In genomic region chr15:98403169-98403568, GRCh38 we compare ENCODE assay signal across 35 cellular contexts.
"Had no signal": no experiment of that assay in that cellular context is flagged by ENCODE, and none has a peak within 500 bp of the region (broad histone marks: within the 10 kb centered on the region; RNA-seq: fewer than 3 reads in every experiment).

No MANE protein-coding gene starts in this region.

- H3K4me3 ChIP-seq: MG63 had no signal

- H3K27me3 ChIP-seq: MG63 had no signal

- H3K27ac ChIP-seq: KMS-11 had no signal

- DNase-seq: Karpas-422, Kasumi-1, KG1, MG63, MM.1S, MV-4-11, NCI-H1048, NCI-H1092, NCI-H1092 treated with DMSO at 0.1 percent for 48 hours, NCI-H1105, NCI-H1105 treated with DMSO at 0.1 percent for 48 hours, NCI-H1417 treated with DMSO at 0.1 percent for 48 hours, NCI-H1436, NCI-H1436 treated with DMSO at 0.1 percent for 48 hours, NCI-H146, NCI-H1694, NCI-H1694 treated with DMSO at 0.1 percent for 48 hours, NCI-H187, NCI-H187 treated with DMSO at 0.1 percent for 48 hours, NCI-H1930, NCI-H2029, NCI-H2029 treated with DMSO at 0.1 percent for 48 hours, NCI-H2081, NCI-H2081 treated with DMSO at 0.1 percent for 48 hours, NCI-H2107, NCI-H2171, NCI-H2171 treated with DMSO at 0.1 percent for 48 hours, NCI-H2227 treated with DMSO at 0.1 percent for 48 hours, NCI-H226, NCI-H345, NCI-H446, NCI-H446 treated with DMSO at 0.1 percent for 48 hours, NCI-H510A, NCI-H510A treated with DMSO at 0.1 percent for 48 hours had no signal

- H3K36me3 ChIP-seq: MG63 had no signal

- H3K9me3 ChIP-seq: MG63 had no signal
